8 cellular contexts compared by ENCODE assay signal in genomic region chr1:114756949-114757454, GRCh38. TPM values are rescaled to one million over a fixed set of nuclear protein-coding genes. Genes with fewer than 3 reads are reported as not detected.
DNase-seq lines count a peak whose midpoint lies in the region; ATAC-seq and TF ChIP-seq lines count a peak whose summit lies in the region.

No MANE protein-coding gene starts in this region.

- no peaks in the 10 kb centered on the region for H3K27me3 Mint-ChIP-seq in activated CD8-positive, alpha-beta T cell treated with anti-CD3 and anti-CD28 coated beads, Interleukin-2, amount 10 ng/mL, durations not matched to agents 7 days and 5 days (ENCODE audit: low read depth)
- H3K27me3 Mint-ChIP-seq in glutamatergic neuron (ENCODE audit: unreplicated experiment), result peaks cover 9% of the 10 kb centered on the region

- POLR2A ChIA-PET in activated CD8-positive, alpha-beta T cell treated with anti-CD3 and anti-CD28 coated beads, Interleukin-2, amount 10 ng/mL, durations not matched to agents 7 days and 5 days (lab: Charles Lee), result interaction anchor here (0.7 to 2.2 kb wide), 11 partner anchors 8 to 827 kb away, joined by 3 to 8 read pairs (median 4); partner anchors contain the start of genes NRAS, SIKE1 and TRIM33

- no peak for ATAC-seq in activated CD8-positive, alpha-beta T cell treated with anti-CD3 and anti-CD28 coated beads, Interleukin-2, amount 10 ng/mL, durations not matched to agents 7 days and 5 days
- no peak for ATAC-seq in HG03571 (IDR thresholded peaks at IDR 0.05; ENCODE audit: unreplicated experiment)

- no peak for TF ChIP-seq CTCF in glutamatergic neuron (IDR thresholded peaks at IDR 0.05; ENCODE audit: partially characterized antibody, unreplicated experiment)

- CTCF ChIA-PET in activated CD8-positive, alpha-beta T cell treated with anti-CD3 and anti-CD28 coated beads, Interleukin-2, amount 10 ng/mL, durations not matched to agents 7 days and 5 days (lab: Charles Lee), result interaction anchor here (1.2 to 1.3 kb wide), 3 partner anchors 8 to 87 kb away, joined by 3 to 5 read pairs (median 4); partner anchors contain the start of genes DENND2C and NRAS

- intact Hi-C loops in posterior vena cava (cut with DNase I), result no loop called here

- H3K4me3 Mint-ChIP-seq in activated CD8-positive, alpha-beta T cell treated with anti-CD3 and anti-CD28 coated beads, Interleukin-2, amount 10 ng/mL, durations not matched to agents 7 days and 5 days, result peak overlapping the region; percentile 100
- peak overlapping the region; percentile 95 for H3K4me3 Mint-ChIP-seq in glutamatergic neuron (ENCODE audit: unreplicated experiment)

- peak overlapping the region; percentile 100 for H3K27ac Mint-ChIP-seq in activated CD8-positive, alpha-beta T cell treated with anti-CD3 and anti-CD28 coated beads, Interleukin-2, amount 10 ng/mL, durations not matched to agents 7 days and 5 days
- H3K27ac Mint-ChIP-seq in glutamatergic neuron (ENCODE audit: unreplicated experiment), result peak overlapping the region; percentile 98

- peaks cover 53% of the 10 kb centered on the region for H3K4me1 Mint-ChIP-seq in activated CD8-positive, alpha-beta T cell treated with anti-CD3 and anti-CD28 coated beads, Interleukin-2, amount 10 ng/mL, durations not matched to agents 7 days and 5 days (ENCODE audit: low read depth)
- H3K4me1 Mint-ChIP-seq in glutamatergic neuron (ENCODE audit: low read depth, unreplicated experiment), result peaks cover 26% of the 10 kb centered on the region

- H3K36me3 Mint-ChIP-seq in activated CD8-positive, alpha-beta T cell treated with anti-CD3 and anti-CD28 coated beads, Interleukin-2, amount 10 ng/mL, durations not matched to agents 7 days and 5 days (ENCODE audit: low read depth), result peaks cover 45% of the 10 kb centered on the region
- H3K36me3 Mint-ChIP-seq in glutamatergic neuron (ENCODE audit: unreplicated experiment), result no peaks in the 10 kb centered on the region

- peak; percentile 12 for DNase-seq in GF-D8 (lab: John Stamatoyannopoulos, UW)
- peak; percentile 22 for DNase-seq in HS-5 (ENCODE audit: low read depth)
- DNase-seq in activated CD8-positive, alpha-beta T cell treated with anti-CD3 and anti-CD28 coated beads, Interleukin-2, amount 10 ng/mL, durations not matched to agents 7 days and 5 days, result peak; percentile 32
- DNase-seq in glutamatergic neuron, result peak; percentile 56
- peak; percentile 84 for DNase-seq in posterior vena cava (ENCODE audit: low spot score)
- DNase-seq in activated effector memory CD4-positive, alpha-beta T cell treated with Interleukin-2 at 50 U/mL for 16 hours, result no peak
- DNase-seq in COLO829 (ENCODE audit: low spot score), result no peak

- H3K9me3 Mint-ChIP-seq in activated CD8-positive, alpha-beta T cell treated with anti-CD3 and anti-CD28 coated beads, Interleukin-2, amount 10 ng/mL, durations not matched to agents 7 days and 5 days (ENCODE audit: insufficient read depth), result no peaks in the 10 kb centered on the region
- H3K9me3 Mint-ChIP-seq in glutamatergic neuron (ENCODE audit: unreplicated experiment), result peaks cover 11% of the 10 kb centered on the region

RNA-seq across cellular contexts. Expression of gene CSDE1, which starts 0.8 kb away (rescaled TPM):
- 100 to 1,000 TPM; 359 to 362 TPM for total RNA-seq in activated CD8-positive, alpha-beta T cell treated with anti-CD3 and anti-CD28 coated beads, Interleukin-2, amount 10 ng/mL, durations not matched to agents 7 days and 5 days
- 763 TPM for total RNA-seq in glutamatergic neuron (ENCODE audit: unreplicated experiment)
- 100 to 1,000 TPM; 724 to 865 TPM for total RNA-seq in posterior vena cava

RNA-seq across cellular contexts. Expression of gene SIKE1, which starts 23.5 kb away (rescaled TPM):
- 10 to 100 TPM; 66.5 to 68.8 TPM for total RNA-seq in activated CD8-positive, alpha-beta T cell treated with anti-CD3 and anti-CD28 coated beads, Interleukin-2, amount 10 ng/mL, durations not matched to agents 7 days and 5 days
- 60.7 TPM for total RNA-seq in glutamatergic neuron (ENCODE audit: unreplicated experiment)
- total RNA-seq in posterior vena cava, result 10 to 100 TPM; 43.4 to 47.7 TPM

RNA-seq across cellular contexts. Expression of gene NRAS, which starts 40.4 kb away (rescaled TPM):
- 10 to 100 TPM; 50.3 to 51.7 TPM for total RNA-seq in activated CD8-positive, alpha-beta T cell treated with anti-CD3 and anti-CD28 coated beads, Interleukin-2, amount 10 ng/mL, durations not matched to agents 7 days and 5 days
- 77.1 TPM for total RNA-seq in glutamatergic neuron (ENCODE audit: unreplicated experiment)
- total RNA-seq in posterior vena cava, result 10 to 100 TPM; 19.9 to 24.8 TPM

Comparison
In these comparisons a context has a peak if more than half of its experiments do, and no peak if none do; other contexts are left out.
1. DNase-seq: peak in GF-D8 (single experiment), HS-5 (single experiment), activated CD8-positive, alpha-beta T cell treated with anti-CD3 and anti-CD28 coated beads, Interleukin-2, amount 10 ng/mL, durations not matched to agents 7 days and 5 days (single experiment), glutamatergic neuron (single experiment) and posterior vena cava (single experiment); none in activated effector memory CD4-positive, alpha-beta T cell treated with Interleukin-2 at 50 U/mL for 16 hours (single experiment) and COLO829 (single experiment).